Comparison of ENCODE assay signal across 26 cellular contexts in genomic region chr4:24001945-24002640, GRCh38.
DNase-seq lines count a peak whose midpoint lies in the region; ATAC-seq, FAIRE-seq and TF ChIP-seq lines count a peak whose summit lies in the region.
"Had no signal": no experiment of that assay in that cellular context is flagged by ENCODE, and none has a peak within 500 bp of the region (broad histone marks: within the 10 kb centered on the region; RNA-seq: fewer than 3 reads in every experiment).

No MANE protein-coding gene starts in this region.

- H3K9me3 Mint-ChIP-seq in GM23338, result no peaks in the 10 kb centered on the region
- no peaks in the 10 kb centered on the region for H3K9me3 Mint-ChIP-seq in astrocyte (ENCODE audit: unreplicated experiment)
- H3K9me3 Mint-ChIP-seq: activated CD4-positive, alpha-beta T cell treated with anti-CD3 and anti-CD28 coated beads, Interleukin-2, amount 10 ng/mL, durations not matched to agents 24 days and 14 days; endodermal cell had no signal

- no peaks in the 10 kb centered on the region for H3K9me3 ChIP-seq in astrocyte (ENCODE audit: insufficient read depth, low read depth, low read length)
- H3K9me3 ChIP-seq in Karpas-422 (ENCODE audit: low read length), result no peaks in the 10 kb centered on the region
- no peaks in the 10 kb centered on the region for H3K9me3 ChIP-seq in Peyer's patch
- H3K9me3 ChIP-seq: adrenal gland had no signal

- ATAC-seq in GM23338, result no peak
- ATAC-seq: activated T-cell treated with anti-CD3 and anti-CD28 coated beads, Interleukin-2, amount 50 U/mL, for 72 hours; SK-N-SH treated with all-trans-retinoic acid at 6 μM for 48 hours had no signal

- H3K27me3 Mint-ChIP-seq in GM23338 (ENCODE audit: insufficient read depth, low read depth, poor library complexity) (no peaks in the 10 kb centered on the region), astrocyte (ENCODE audit: low read depth, unreplicated experiment) (no peaks in the 10 kb centered on the region)
- H3K27me3 Mint-ChIP-seq: activated CD4-positive, alpha-beta T cell treated with anti-CD3 and anti-CD28 coated beads, Interleukin-2, amount 10 ng/mL, durations not matched to agents 24 days and 14 days had no signal

- H3K4me3 ChIP-seq in GM23338 (no peak overlapping the region), astrocyte (ENCODE audit: insufficient read depth, low read depth, low read length) (no peak overlapping the region), fibroblast of villous mesenchyme (ENCODE audit: low read depth, low read length) (no peak overlapping the region), retinal pigment epithelial cell (ENCODE audit: low read length) (no peak overlapping the region), Karpas-422 (ENCODE audit: low read length) (no peak overlapping the region), Peyer's patch (no peak overlapping the region)
- H3K4me3 ChIP-seq: adrenal gland had no signal

- H3K9ac ChIP-seq in astrocyte (ENCODE audit: low read length) (no peak overlapping the region), Karpas-422 (ENCODE audit: low read length) (no peak overlapping the region)

- H2AFZ ChIP-seq in GM23338, result peak overlapping the region; percentile 52; the same call in 1 of the 2 replicates
- H2AFZ ChIP-seq in astrocyte (ENCODE audit: low read depth, low read length), result no peak overlapping the region
- no peak overlapping the region for H2AFZ ChIP-seq in Karpas-422 (ENCODE audit: low read length)

- H3K4me1 Mint-ChIP-seq in GM23338, result peaks cover 31% of the 10 kb centered on the region
- H3K4me1 Mint-ChIP-seq in astrocyte (ENCODE audit: low read depth, unreplicated experiment), result peaks cover 18% of the 10 kb centered on the region
- H3K4me1 Mint-ChIP-seq: activated CD4-positive, alpha-beta T cell treated with anti-CD3 and anti-CD28 coated beads, Interleukin-2, amount 10 ng/mL, durations not matched to agents 24 days and 14 days; naive B cell had no signal

- H3K79me2 ChIP-seq in GM23338 (replicated peaks; ENCODE audit: insufficient read depth) (no peaks in the 10 kb centered on the region), astrocyte (ENCODE audit: insufficient read depth, low read length) (no peaks in the 10 kb centered on the region), Karpas-422 (ENCODE audit: low read length) (no peaks in the 10 kb centered on the region)

- H3K36me3 Mint-ChIP-seq in GM23338 (ENCODE audit: low read depth), result no peaks in the 10 kb centered on the region
- no peaks in the 10 kb centered on the region for H3K36me3 Mint-ChIP-seq in astrocyte (ENCODE audit: low read depth, unreplicated experiment)
- H3K36me3 Mint-ChIP-seq: naive B cell had no signal

- DNase-seq in GM23338 (ENCODE audit: low spot score) (no peak), astrocyte (ENCODE audit: low read depth) (peak; percentile 73), fibroblast of villous mesenchyme (ENCODE audit: low read depth) (peak; percentile 58), retinal pigment epithelial cell (ENCODE audit: low read depth) (peak; percentile 76), COLO829 (ENCODE audit: low spot score) (no peak), Karpas-422 (no peak), Peyer's patch (no peak), NCI-H774 (lab: John Stamatoyannopoulos, UW) (no peak)
- DNase-seq: activated CD4-positive, alpha-beta T cell treated with anti-CD3 and anti-CD28 coated beads, Interleukin-2, amount 10 ng/mL, durations not matched to agents 24 days and 14 days; activated naive CD4-positive, alpha-beta T cell treated with Interleukin-2 at 50 U/mL for 16 hours; activated T-cell treated with anti-CD3 and anti-CD28 coated beads, Interleukin-2, amount 50 U/mL, for 72 hours; adrenal gland; Calu3; DND-41; endodermal cell; glutamatergic neuron; KG1; kidney glomerular epithelial cell; naive B cell; NCI-H1694; NCI-H526 treated with DMSO at 0.1 percent for 48 hours; stimulated activated CD4-positive, alpha-beta T cell treated with anti-CD3 and anti-CD28 coated beads, Interleukin-4, amount 100 ng/mL, for 1 hour; stimulated activated naive CD4-positive, alpha-beta T cell had no signal

- H3K27ac Mint-ChIP-seq in GM23338 (no peak overlapping the region), astrocyte (ENCODE audit: unreplicated experiment) (no peak overlapping the region)
- H3K27ac Mint-ChIP-seq: activated CD4-positive, alpha-beta T cell treated with anti-CD3 and anti-CD28 coated beads, Interleukin-2, amount 10 ng/mL, durations not matched to agents 24 days and 14 days; activated T-cell treated with anti-CD3 and anti-CD28 coated beads, Interleukin-2, amount 50 U/mL, for 72 hours; endodermal cell; naive B cell had no signal

- H3K4me3 Mint-ChIP-seq in GM23338, result no peak overlapping the region
- no peak overlapping the region for H3K4me3 Mint-ChIP-seq in astrocyte (ENCODE audit: unreplicated experiment)
- H3K4me3 Mint-ChIP-seq: activated CD4-positive, alpha-beta T cell treated with anti-CD3 and anti-CD28 coated beads, Interleukin-2, amount 10 ng/mL, durations not matched to agents 24 days and 14 days; activated T-cell treated with anti-CD3 and anti-CD28 coated beads, Interleukin-2, amount 50 U/mL, for 72 hours; endodermal cell; naive B cell had no signal

- H3K4me1 ChIP-seq in GM23338 (ENCODE audit: insufficient read depth), result no peaks in the 10 kb centered on the region
- H3K4me1 ChIP-seq in astrocyte (ENCODE audit: insufficient read depth, low read length), result peaks cover 7% of the 10 kb centered on the region
- no peaks in the 10 kb centered on the region for H3K4me1 ChIP-seq in Karpas-422 (ENCODE audit: low read length)
- no peaks in the 10 kb centered on the region for H3K4me1 ChIP-seq in Peyer's patch
- H3K4me1 ChIP-seq: adrenal gland had no signal

- TF ChIP-seq POLR2A in Peyer's patch (IDR thresholded peaks at IDR 0.05), result no peak

- H3F3A ChIP-seq in GM23338 (replicated peaks; ENCODE audit: low read depth), result no peaks in the 10 kb centered on the region

- TF ChIP-seq CTCF in GM23338 (conservative IDR thresholded peaks at IDR 0.05; ENCODE audit: low read depth in 2 of 2), result no peak
- TF ChIP-seq CTCF in astrocyte (IDR thresholded peaks at IDR 0.05; ENCODE audit: insufficient read depth, low read depth, low read length), result no peak
- no peak for TF ChIP-seq CTCF in fibroblast of villous mesenchyme (IDR thresholded peaks at IDR 0.05; ENCODE audit: insufficient read depth, low read depth, low read length)
- TF ChIP-seq CTCF in retinal pigment epithelial cell (conservative IDR thresholded peaks at IDR 0.05; ENCODE audit: low read depth, low read length), result no peak
- TF ChIP-seq CTCF in Peyer's patch (IDR thresholded peaks at IDR 0.05), result no peak

- H3K9me2 ChIP-seq in GM23338 (ENCODE audit: insufficient read depth) (no peaks in the 10 kb centered on the region), Karpas-422 (replicated peaks; ENCODE audit: insufficient read depth, low read length) (no peaks in the 10 kb centered on the region)

- H3K27ac ChIP-seq in GM23338 (ENCODE audit: low read depth) (no peak overlapping the region), astrocyte (ENCODE audit: low read depth, low read length) (no peak overlapping the region), Karpas-422 (ENCODE audit: low read length) (no peak overlapping the region), Peyer's patch (no peak overlapping the region)
- H3K27ac ChIP-seq: adrenal gland, C4-2B, VCaP had no signal

- no peak overlapping the region for H3K4me2 ChIP-seq in GM23338
- H3K4me2 ChIP-seq in astrocyte (ENCODE audit: low read length), result no peak overlapping the region
- no peak overlapping the region for H3K4me2 ChIP-seq in Karpas-422 (ENCODE audit: low read depth, low read length, poor library complexity, severe bottlenecking)

- H3K36me3 ChIP-seq in GM23338 (ENCODE audit: insufficient read depth) (no peaks in the 10 kb centered on the region), astrocyte (ENCODE audit: insufficient read depth, low read length) (no peaks in the 10 kb centered on the region), Karpas-422 (ENCODE audit: insufficient read depth, low read length) (no peaks in the 10 kb centered on the region), Peyer's patch (no peaks in the 10 kb centered on the region)
- H3K36me3 ChIP-seq: adrenal gland had no signal

- H4K20me1 ChIP-seq in GM23338 (replicated peaks; ENCODE audit: insufficient read depth) (no peaks in the 10 kb centered on the region), astrocyte (ENCODE audit: insufficient read depth, low read length) (no peaks in the 10 kb centered on the region), Karpas-422 (ENCODE audit: insufficient read depth, low read depth, low read length) (no peaks in the 10 kb centered on the region)

- no peaks in the 10 kb centered on the region for H3K27me3 ChIP-seq in GM23338 (ENCODE audit: insufficient read depth)
- H3K27me3 ChIP-seq in astrocyte (ENCODE audit: insufficient read depth, low read length), result no peaks in the 10 kb centered on the region
- H3K27me3 ChIP-seq in Karpas-422 (ENCODE audit: low read length), result no peaks in the 10 kb centered on the region
- H3K27me3 ChIP-seq in Peyer's patch, result no peaks in the 10 kb centered on the region
- H3K27me3 ChIP-seq: adrenal gland had no signal

- no peak for FAIRE-seq in astrocyte (lab: Jason Lieb, UNC)

Comparison
In these comparisons a context has a peak if more than half of its experiments do, and no peak if none do; other contexts are left out.
1. DNase-seq: peak in astrocyte (single experiment), fibroblast of villous mesenchyme (single experiment) and retinal pigment epithelial cell (single experiment); none in GM23338 (single experiment), COLO829 (single experiment), Karpas-422 (single experiment), Peyer's patch (0 of 3) and NCI-H774 (single experiment).